In the genomic region with DNA sequence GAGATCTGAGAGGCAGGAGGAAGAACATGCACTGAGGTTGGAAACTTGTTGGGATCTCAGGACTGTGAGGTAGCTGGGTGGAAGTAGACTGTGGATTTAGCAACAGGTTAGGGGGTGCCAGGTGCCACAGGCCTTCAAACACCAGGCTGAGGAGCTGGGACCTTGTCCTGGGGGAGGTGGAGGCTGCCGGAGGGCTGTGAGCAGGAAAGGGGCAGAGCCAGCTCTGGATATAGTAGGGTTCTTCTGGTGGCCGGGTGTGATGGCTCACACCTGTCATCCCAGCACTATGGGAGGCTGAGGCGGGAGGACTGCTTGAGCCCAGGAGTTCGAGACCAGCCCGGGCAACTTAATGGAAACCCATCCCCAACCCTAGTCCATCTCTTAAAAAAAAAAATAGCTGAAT, we compare ENCODE assay signal across 12 cellular contexts. TPM values are rescaled to one million over a fixed set of nuclear protein-coding genes. Genes with fewer than 3 reads are reported as not detected.
DNase-seq lines count a peak whose midpoint lies in the region; ATAC-seq, FAIRE-seq and TF ChIP-seq lines count a peak whose summit lies in the region.
"Had no signal": no experiment of that assay in that cellular context is flagged by ENCODE, and none has a peak within 500 bp of the region (broad histone marks: within the 10 kb centered on the region; RNA-seq: fewer than 3 reads in every experiment).

No MANE protein-coding gene starts in this region.

- H3K36me3 ChIP-seq in MM.1S (replicated peaks; ENCODE audit: insufficient read depth, low read length) (no peaks in the 10 kb centered on the region), ectodermal cell (ENCODE audit: control insufficient read depth, insufficient read depth, low read length) (peaks cover 10% of the 10 kb centered on the region), neural progenitor cell (no peaks in the 10 kb centered on the region)

- DNase-seq in AG04450 (ENCODE audit: low read depth, low spot score) (no peak), MM.1S (no peak), neural progenitor cell (ENCODE audit: low spot score) (no peak), RCC 7860 (ENCODE audit: low spot score) (no peak)
- no peak for DNase-seq in activated CD4-positive, alpha-beta T cell treated with anti-CD3 and anti-CD28 coated beads, Interleukin-2, amount 50 U/mL, for 4 hours
- DNase-seq: NCI-H524 treated with DMSO at 0.1 percent for 48 hours; stimulated activated CD4-positive, alpha-beta T cell treated with anti-CD3 and anti-CD28 coated beads, Interleukin-12 subunit alpha, Interleukin-12 subunit beta, amount 100 ng/mL, for 4 hours had no signal

- peak overlapping the region; percentile 67 for H3K27ac Mint-ChIP-seq in neural progenitor cell

- H3K9me2 ChIP-seq in MM.1S (replicated peaks; ENCODE audit: insufficient read depth, low read length), result no peaks in the 10 kb centered on the region

- H3K9me3 Mint-ChIP-seq in neural progenitor cell, result no peaks in the 10 kb centered on the region

- H3K79me2 ChIP-seq in MM.1S (ENCODE audit: low read length) (no peaks in the 10 kb centered on the region), neural progenitor cell (ENCODE audit: low read depth) (peaks cover 9% of the 10 kb centered on the region)

- WGBS in ectodermal cell, 2 experiments, result 88 to 94% methylated on average over 5 of the region's 5 CpGs

- H3K4me2 ChIP-seq in MM.1S (ENCODE audit: low read depth, low read length), result peak overlapping the region; percentile 92
- peak overlapping the region; percentile 78 for H3K4me2 ChIP-seq in neural progenitor cell

- peak overlapping the region; percentile 68 for H2AFZ ChIP-seq in MM.1S (ENCODE audit: low read length)
- H2AFZ ChIP-seq in neural progenitor cell (replicated peaks), result no peak overlapping the region

- no peak overlapping the region; the same call in 1 of the 2 replicates for H3K4me3 ChIP-seq in AG04450 (ENCODE audit: low read depth, low read length)
- H3K4me3 ChIP-seq in MM.1S (ENCODE audit: low read length), result peak overlapping the region; percentile 84
- H3K4me3 ChIP-seq in ectodermal cell (ENCODE audit: insufficient read depth, low read depth, low read length), result peak overlapping the region; percentile 52
- H3K4me3 ChIP-seq in neural progenitor cell, result no peak overlapping the region

- no peak for FAIRE-seq in RCC 7860 (lab: Jason Lieb, UNC)

- H3K4me1 Mint-ChIP-seq in neural progenitor cell, result peaks cover 44% of the 10 kb centered on the region

- POLR2A ChIA-PET in AG04450 (lab: Yijun Ruan, JAX), result interaction anchor here (0.5 to 1.4 kb wide), 4 partner anchors 43 to 98 kb away, joined by 3 to 7 read pairs (median 4); no protein-coding TSS in a partner anchor

- H3K9me3 ChIP-seq in AG04450 (ENCODE audit: control insufficient read depth, insufficient read depth, low read length) (no peaks in the 10 kb centered on the region; the same call in 1 of the 2 replicates), MM.1S (replicated peaks; ENCODE audit: insufficient read depth, low read length) (no peaks in the 10 kb centered on the region), ectodermal cell (ENCODE audit: control insufficient read depth, low read length) (no peaks in the 10 kb centered on the region), neural progenitor cell (ENCODE audit: low read depth) (no peaks in the 10 kb centered on the region)

- H3K4me1 ChIP-seq in MM.1S (ENCODE audit: low read length) (peaks cover 14% of the 10 kb centered on the region), ectodermal cell (ENCODE audit: control insufficient read depth, insufficient read depth, low read length) (peaks cover 15% of the 10 kb centered on the region), neural progenitor cell (peaks cover 19% of the 10 kb centered on the region)

- H4K20me1 ChIP-seq in MM.1S (ENCODE audit: insufficient read depth, low read length), result no peaks in the 10 kb centered on the region
- H4K20me1 ChIP-seq in neural progenitor cell (ENCODE audit: low read depth), result peaks cover 11% of the 10 kb centered on the region

- H3K27ac ChIP-seq in AG04450 (ENCODE audit: low read depth, low read length) (peak overlapping the region; percentile 39), MM.1S (ENCODE audit: low read length) (peak overlapping the region; percentile 74; the same call in 1 of the 2 replicates), ectodermal cell (ENCODE audit: insufficient read depth, low read depth, low read length, poor library complexity, severe bottlenecking) (no peak overlapping the region), neural progenitor cell (no peak overlapping the region)
- H3K27ac ChIP-seq: HL-60 had no signal

- H3K27me3 Mint-ChIP-seq in neural progenitor cell (ENCODE audit: insufficient read depth, low read depth), result peaks cover 11% of the 10 kb centered on the region

- CTCF ChIA-PET in AG04450 (lab: Charles Lee), result interaction anchor here (1.5 kb wide), 1 partner anchor 125 kb away, joined by 3 read pairs; no protein-coding TSS in a partner anchor

- TF ChIP-seq CTCF in AG04450 (IDR thresholded peaks at IDR 0.05; ENCODE audit: low read depth, low read length) (no peak), MM.1S (IDR thresholded peaks at IDR 0.05; ENCODE audit: low read length) (no peak), neural progenitor cell (IDR thresholded peaks at IDR 0.05) (no peak)

- H3K36me3 Mint-ChIP-seq in neural progenitor cell, result peaks cover 5% of the 10 kb centered on the region

- H3F3A ChIP-seq in MM.1S (ENCODE audit: insufficient read depth, low read length), result peaks cover 11% of the 10 kb centered on the region; the same call in 1 of the 2 replicates
- H3F3A ChIP-seq in neural progenitor cell (ENCODE audit: low read depth), result peaks cover 55% of the 10 kb centered on the region

- peak overlapping the region; percentile 79 for H3K4me3 Mint-ChIP-seq in neural progenitor cell

- H3K27me3 ChIP-seq in AG04450 (ENCODE audit: control insufficient read depth, insufficient read depth, low read length), result no peaks in the 10 kb centered on the region
- no peaks in the 10 kb centered on the region for H3K27me3 ChIP-seq in MM.1S (replicated peaks; ENCODE audit: insufficient read depth, low read length)
- no peaks in the 10 kb centered on the region for H3K27me3 ChIP-seq in ectodermal cell (ENCODE audit: control insufficient read depth, insufficient read depth, low read length, poor library complexity, severe bottlenecking)
- no peaks in the 10 kb centered on the region for H3K27me3 ChIP-seq in neural progenitor cell

- peak overlapping the region; percentile 71; the same call in 1 of the 2 replicates for H3K9ac ChIP-seq in MM.1S (ENCODE audit: low read length)
- H3K9ac ChIP-seq in neural progenitor cell, result no peak overlapping the region

- ATAC-seq in GM21786 (IDR thresholded peaks at IDR 0.05; ENCODE audit: unreplicated experiment) (no peak), HG02870 (IDR thresholded peaks at IDR 0.05; ENCODE audit: unreplicated experiment) (no peak)

RNA-seq across cellular contexts. Expression of a gene that starts 3.1 kb away (rescaled TPM):
- 6.9 and 9.0 TPM in 2 replicates for polyA plus RNA-seq in AG04450 (2011; rRNA removed)
- polyA minus RNA-seq in AG04450 (2011; rRNA and poly(A)+ RNA removed), result 4.1 and 8.0 TPM in 2 replicates
- 37.0 TPM for polyA plus RNA-seq in ectodermal cell (2013, experiment 1 of 4)
- 29.2 TPM for polyA plus RNA-seq in ectodermal cell (2013, experiment 2 of 4)
- polyA plus RNA-seq in ectodermal cell (2013, experiment 3 of 4), result 30.9 TPM
- polyA plus RNA-seq in ectodermal cell (2013, experiment 4 of 4), result 30.2 TPM
- 24.6 and 37.8 TPM in 2 replicates for total RNA-seq in neural progenitor cell (ENCODE audit: low replicate concordance)

RNA-seq across cellular contexts. Expression of a gene that starts 8.1 kb away (rescaled TPM):
- polyA plus RNA-seq in AG04450 (2011; rRNA removed), result 12.6 and 20.3 TPM in 2 replicates
- 25.4 and 33.2 TPM in 2 replicates for polyA minus RNA-seq in AG04450 (2011; rRNA and poly(A)+ RNA removed)
- polyA plus RNA-seq in ectodermal cell (2013, experiment 1 of 4), result 96.9 TPM
- polyA plus RNA-seq in ectodermal cell (2013, experiment 2 of 4), result 94.0 TPM
- polyA plus RNA-seq in ectodermal cell (2013, experiment 3 of 4), result 85.4 TPM
- polyA plus RNA-seq in ectodermal cell (2013, experiment 4 of 4), result 89.4 TPM
- 44.9 and 54.1 TPM in 2 replicates for total RNA-seq in neural progenitor cell (ENCODE audit: low replicate concordance)

RNA-seq across cellular contexts. Expression of a gene that starts 41.0 kb away (rescaled TPM):
- 37.6 and 58.5 TPM in 2 replicates for polyA plus RNA-seq in AG04450 (2011; rRNA removed)
- polyA minus RNA-seq in AG04450 (2011; rRNA and poly(A)+ RNA removed), result 69.9 and 97.7 TPM in 2 replicates
- polyA plus RNA-seq in ectodermal cell (2013, experiment 1 of 4), result 404 TPM
- 396 TPM for polyA plus RNA-seq in ectodermal cell (2013, experiment 2 of 4)
- polyA plus RNA-seq in ectodermal cell (2013, experiment 3 of 4), result 337 TPM
- 359 TPM for polyA plus RNA-seq in ectodermal cell (2013, experiment 4 of 4)
- 63.5 and 218 TPM in 2 replicates for total RNA-seq in neural progenitor cell (ENCODE audit: low replicate concordance)

RNA-seq across cellular contexts. Expression of a gene that starts 43.2 kb away (rescaled TPM):
- polyA plus RNA-seq in AG04450 (2011; rRNA removed), result 59.1 and 82.2 TPM in 2 replicates
- polyA minus RNA-seq in AG04450 (2011; rRNA and poly(A)+ RNA removed), result 96.8 and 122 TPM in 2 replicates
- 136 TPM for polyA plus RNA-seq in ectodermal cell (2013, experiment 1 of 4)
- 137 TPM for polyA plus RNA-seq in ectodermal cell (2013, experiment 2 of 4)
- 101 TPM for polyA plus RNA-seq in ectodermal cell (2013, experiment 3 of 4)
- 105 TPM for polyA plus RNA-seq in ectodermal cell (2013, experiment 4 of 4)
- total RNA-seq in neural progenitor cell (ENCODE audit: low replicate concordance), result 61.6 and 137 TPM in 2 replicates

RNA-seq across cellular contexts. Expression of a gene that starts 46.9 kb away (rescaled TPM):
- not detected in 2 replicates for polyA plus RNA-seq in AG04450 (2011; rRNA removed)
- polyA minus RNA-seq in AG04450 (2011; rRNA and poly(A)+ RNA removed), result 0.09 TPM in 1 of 2 replicates, not detected in the other
- polyA plus RNA-seq in ectodermal cell (2013, experiment 1 of 4), result 0.31 TPM
- polyA plus RNA-seq in ectodermal cell (2013, experiment 2 of 4), result 0.60 TPM
- not detected for polyA plus RNA-seq in ectodermal cell (2013, experiment 3 of 4)
- not detected for polyA plus RNA-seq in ectodermal cell (2013, experiment 4 of 4)
- total RNA-seq in neural progenitor cell (ENCODE audit: low replicate concordance), result 0.37 TPM in 1 of 2 replicates, not detected in the other
- total RNA-seq: Daoy had no signal

Comparison
In these comparisons a context has a peak if more than half of its experiments do, and no peak if none do; other contexts are left out.
1. H3K27ac ChIP-seq: peak in AG04450 (single experiment) and MM.1S (single experiment); none in ectodermal cell (single experiment) and neural progenitor cell (single experiment).
2. H3K4me3 ChIP-seq: peak in MM.1S (single experiment) and ectodermal cell (single experiment); none in AG04450 (single experiment) and neural progenitor cell (single experiment).